In genomic region chr10:69901623-69902505, GRCh38 we compare ENCODE assay signal across 8 cellular contexts.
A peak's percentile ranks its signal among the peaks of the same experiment; 100 is the strongest.
DNase-seq lines count a peak whose midpoint lies in the region; ATAC-seq and TF ChIP-seq lines count a peak whose summit lies in the region.

No MANE protein-coding gene starts in this region.

- H3K27me3 ChIP-seq in DND-41 (ENCODE audit: insufficient read depth, low read length, poor library complexity) (no peaks in the 10 kb centered on the region), HCT116 (ENCODE audit: insufficient read depth, low read length) (no peaks in the 10 kb centered on the region), SU-DHL-6 (ENCODE audit: low read length) (no peaks in the 10 kb centered on the region)

- H3K9me2 ChIP-seq in HCT116 (ENCODE audit: insufficient read depth): no peaks in the 10 kb centered on the region
- H3K9me2 ChIP-seq in SU-DHL-6 (replicated peaks; ENCODE audit: insufficient read depth, low read length): no peaks in the 10 kb centered on the region

- CTCF ChIA-PET in HCT116 (lab: Charles Lee): interaction anchor here (0.6 to 1.8 kb wide), 5 partner anchors 10 to 486 kb away, joined by 3 to 11 read pairs (median 3); no protein-coding TSS in a partner anchor

- no peak overlapping the region for H2AFZ ChIP-seq in DND-41 (ENCODE audit: low read depth, low read length)
- peak overlapping the region; percentile 70 for H2AFZ ChIP-seq in HCT116 (ENCODE audit: low read depth, low read length, poor library complexity, severe bottlenecking)
- no peak overlapping the region for H2AFZ ChIP-seq in SU-DHL-6 (ENCODE audit: low read depth, low read length, severe bottlenecking)

- no peak for TF ChIP-seq POLR2A in HCT116 (IDR thresholded peaks at IDR 0.05; ENCODE audit: borderline replicate concordance, extremely low read depth, insufficient read depth, insufficient read length)

- POLR2A ChIA-PET in HCT116 (lab: Charles Lee): no interaction called here

- no peaks in the 10 kb centered on the region for H3K36me3 ChIP-seq in DND-41 (ENCODE audit: insufficient read depth, low read length)
- no peaks in the 10 kb centered on the region for H3K36me3 ChIP-seq in HCT116 (ENCODE audit: control insufficient read depth in 1 of 2, insufficient read depth in 2 of 2, low read length in 2 of 2)
- no peaks in the 10 kb centered on the region for H3K36me3 ChIP-seq in SU-DHL-6 (ENCODE audit: low read length)

- BruUV-seq in HCT116 (replicated peaks; lab: Mats Ljungman, UMichigan): no TSS peak

- DNase-seq in DND-41 (peak; percentile 26), HCT116 (ENCODE audit: low read depth, low spot score) (peak; percentile 28), fibroblast of the conjunctiva (ENCODE audit: low read depth) (peak; percentile 21), progenitor cell of endocrine pancreas (ENCODE audit: low spot score, unreplicated experiment) (peak; percentile 41)
- no peak for DNase-seq in activated CD8-positive, alpha-beta memory T cell treated with anti-CD3 and anti-CD28 coated beads for 24 hours

- peak; percentile 69 for TF ChIP-seq CTCF in DND-41 (IDR thresholded peaks at IDR 0.05; ENCODE audit: borderline replicate concordance, extremely low read depth, low read length, poor library complexity, severe bottlenecking)
- peak; percentile 38 to 78 (median 75); a peak in 5 of 6 replicates for TF ChIP-seq CTCF in HCT116 (IDR thresholded peaks at IDR 0.05 in 2 of 3, conservative IDR thresholded peaks at IDR 0.05 in 1 of 3; ENCODE audit: borderline replicate concordance in 1 of 3, insufficient read depth in 1 of 3, low read depth in 2 of 3, low read length in 2 of 3)
- TF ChIP-seq CTCF in SU-DHL-6 (IDR thresholded peaks at IDR 0.05; ENCODE audit: insufficient read depth, low read length, poor library complexity, severe bottlenecking): peak; percentile 30
- peak; percentile 71 for TF ChIP-seq CTCF in progenitor cell of endocrine pancreas (IDR thresholded peaks at IDR 0.05; ENCODE audit: unreplicated experiment)

- TF ChIP-seq RAD21 in HCT116 (IDR thresholded peaks at IDR 0.05; ENCODE audit: low read depth): peak; percentile 42

- RAD21 ChIA-PET in HCT116 (lab: Charles Lee; ENCODE audit: low non-redundant PET in 1 of 2, low total read pairs in 2 of 2, uncharacterized antibody in 2 of 2, unreplicated experiment in 2 of 2): interaction anchor here in 1 of 2 experiments (1.0 kb wide), 1 partner anchor 12 kb away, joined by 3 read pairs; no protein-coding TSS in a partner anchor

- no peak overlapping the region for H3K27ac ChIP-seq in DND-41 (ENCODE audit: low read length)
- no peak overlapping the region for H3K27ac ChIP-seq in HCT116 (ENCODE audit: low read depth, low read length)
- no peak overlapping the region for H3K27ac ChIP-seq in SU-DHL-6 (ENCODE audit: low read depth, low read length)

- H3K9ac ChIP-seq in DND-41 (ENCODE audit: low read depth, low read length) (no peak overlapping the region), HCT116 (ENCODE audit: low read length) (no peak overlapping the region), SU-DHL-6 (ENCODE audit: low read length) (no peak overlapping the region)

- peaks cover 6% of the 10 kb centered on the region for H3K27me3 Mint-ChIP-seq in progenitor cell of endocrine pancreas

- no peaks in the 10 kb centered on the region for H3K9me3 Mint-ChIP-seq in progenitor cell of endocrine pancreas (ENCODE audit: low read depth)

- H3K27ac Mint-ChIP-seq in progenitor cell of endocrine pancreas: peak overlapping the region; percentile 77

- no peaks in the 10 kb centered on the region for H3K4me1 ChIP-seq in DND-41 (ENCODE audit: insufficient read depth, low read length)
- H3K4me1 ChIP-seq in HCT116 (ENCODE audit: control insufficient read depth in 1 of 2, insufficient read depth in 2 of 2, low read length in 2 of 2): peaks cover 0 to 9% of the 10 kb centered on the region in 2 experiments; a peak in 3 of 4 replicates

- no peaks in the 10 kb centered on the region for H3K9me3 ChIP-seq in DND-41 (ENCODE audit: insufficient read depth, low read length, severe bottlenecking)
- H3K9me3 ChIP-seq in HCT116 (ENCODE audit: control insufficient read depth in 1 of 2, insufficient read depth in 1 of 2, low read depth in 1 of 2, low read length in 2 of 2): no peaks in the 10 kb centered on the region
- H3K9me3 ChIP-seq in SU-DHL-6 (ENCODE audit: insufficient read depth, low read length): no peaks in the 10 kb centered on the region

- no peak overlapping the region for H3K4me3 Mint-ChIP-seq in progenitor cell of endocrine pancreas (ENCODE audit: low read depth)

- H3K4me2 ChIP-seq in DND-41 (ENCODE audit: insufficient read depth, low read length) (no peak overlapping the region), HCT116 (ENCODE audit: low read length) (peak overlapping the region; percentile 22), SU-DHL-6 (ENCODE audit: low read depth, low read length, poor library complexity, severe bottlenecking) (no peak overlapping the region)

- intact Hi-C loops in HCT116 (cut with micrococcal nuclease): no loop called here

- H3F3A ChIP-seq in SU-DHL-6 (ENCODE audit: insufficient read depth): no peaks in the 10 kb centered on the region

- peaks cover 27% of the 10 kb centered on the region for H3K4me1 Mint-ChIP-seq in progenitor cell of endocrine pancreas (ENCODE audit: low read depth)

- ATAC-seq in DND-41 (ENCODE audit: insufficient read depth, low read depth) (peak; percentile 67; the same call in 2 of the 3 replicates), HCT116 (peak; percentile 98), GM21619 (IDR thresholded peaks at IDR 0.05; ENCODE audit: unreplicated experiment) (no peak), GM21390 (IDR thresholded peaks at IDR 0.05; ENCODE audit: unreplicated experiment) (no peak)

- H4K20me1 ChIP-seq in DND-41 (ENCODE audit: insufficient read depth, low read length) (no peaks in the 10 kb centered on the region), HCT116 (ENCODE audit: insufficient read depth) (no peaks in the 10 kb centered on the region), SU-DHL-6 (ENCODE audit: low read depth, low read length) (no peaks in the 10 kb centered on the region)

- H3K79me2 ChIP-seq in DND-41 (ENCODE audit: insufficient read depth, low read length) (no peaks in the 10 kb centered on the region), HCT116 (ENCODE audit: insufficient read depth, low read length) (no peaks in the 10 kb centered on the region), SU-DHL-6 (ENCODE audit: insufficient read depth, low read length) (no peaks in the 10 kb centered on the region)

- no peaks in the 10 kb centered on the region for H3K36me3 Mint-ChIP-seq in progenitor cell of endocrine pancreas (ENCODE audit: insufficient read depth)

- H3K4me3 ChIP-seq in DND-41 (ENCODE audit: low read depth in 1 of 2, low read length in 2 of 2): no peak overlapping the region
- H3K4me3 ChIP-seq in HCT116 (replicated peaks in 1 of 2; ENCODE audit: low read depth in 1 of 2, low read length in 2 of 2): no peak overlapping the region
- H3K4me3 ChIP-seq in SU-DHL-6 (ENCODE audit: insufficient read depth, low read length, poor library complexity, severe bottlenecking): no peak overlapping the region

TF ChIP-seq in HCT116, 20 proteins besides CTCF, POLR2A, EP300 and RAD21:
- no peak for TF ChIP-seq CEBPB (IDR thresholded peaks at IDR 0.05; ENCODE audit: low read depth)
- TF ChIP-seq EZH2 (IDR thresholded peaks at IDR 0.05): no peak
- TF ChIP-seq JUND (IDR thresholded peaks at IDR 0.05): no peak

Comparison
In these comparisons a context has a peak if more than half of its experiments do, and no peak if none do; other contexts are left out.
1. ATAC-seq: peak in DND-41 (single experiment) and HCT116 (single experiment); none in GM21619 (single experiment) and GM21390 (single experiment).
2. Peak in every context shown above with its lines, with median percentiles within 50 percentile points of each other: CTCF ChIP-seq.